13 cellular contexts compared by ENCODE assay signal in genomic region chr2:98280376-98281102, GRCh38.
DNase-seq lines count a peak whose midpoint lies in the region; ATAC-seq and TF ChIP-seq lines count a peak whose summit lies in the region.
"Had no signal": no experiment of that assay in that cellular context is flagged by ENCODE, and none has a peak within 500 bp of the region (broad histone marks: within the 10 kb centered on the region; RNA-seq: fewer than 3 reads in every experiment).

No MANE protein-coding gene starts in this region.

- H3K27ac ChIP-seq in neuronal stem cell (replicated peaks; ENCODE audit: low read length) = no peak overlapping the region
- H3K27ac ChIP-seq: parathyroid adenoma had no signal

- H3K4me2 ChIP-seq in neuronal stem cell (ENCODE audit: insufficient read depth, low read length, poor library complexity, severe bottlenecking) = no peak overlapping the region

- H2BK12ac ChIP-seq in neuronal stem cell (ENCODE audit: low read length) = no peak overlapping the region

- DNase-seq in LHCN-M2 (ENCODE audit: low read depth) (peak; percentile 24), foreskin fibroblast (peak; percentile 17 to 56), neuronal stem cell (ENCODE audit: low spot score) (no peak), NCI-H446 (lab: John Stamatoyannopoulos, UW) (no peak), NCI-H524 (lab: John Stamatoyannopoulos, UW) (no peak), NCI-H2029 (lab: John Stamatoyannopoulos, UW) (no peak), left cardiac atrium (no peak)
- DNase-seq: activated naive CD4-positive, alpha-beta T cell; CD4-positive, alpha-beta memory T cell; Karpas-422; NK-92 treated with Interleukin-12 subunit alpha and Interleukin-12 subunit beta, amount 100 ng/mL, for 24 hours had no signal

- H4K8ac ChIP-seq in neuronal stem cell (ENCODE audit: low read depth, low read length) = no peak overlapping the region

- H3K14ac ChIP-seq in neuronal stem cell (ENCODE audit: low read length) = no peak overlapping the region

- ATAC-seq in GM18511 (IDR thresholded peaks at IDR 0.05; ENCODE audit: unreplicated experiment) (peak; percentile 72), left cardiac atrium (no peak)

- H2BK5ac ChIP-seq in neuronal stem cell (ENCODE audit: low read length) = no peak overlapping the region

- no peak overlapping the region for H3K23ac ChIP-seq in neuronal stem cell (ENCODE audit: low read depth, low read length, poor library complexity)

- intact Hi-C loops in left cardiac atrium (cut with DNase I) = no loop called here

- H3K36me3 ChIP-seq in neuronal stem cell (replicated peaks in 1 of 2; ENCODE audit: control insufficient read depth in 2 of 2, insufficient read depth in 2 of 2, low read length in 2 of 2) = no peaks in the 10 kb centered on the region

- H2BK120ac ChIP-seq in neuronal stem cell (ENCODE audit: low read depth, low read length) = no peak overlapping the region

- no peak overlapping the region for H2BK15ac ChIP-seq in neuronal stem cell (ENCODE audit: low read length)

- no peak overlapping the region for H3K18ac ChIP-seq in neuronal stem cell (ENCODE audit: low read length)

- no CpG with 5 or more reads among the region's 18 CpGs for WGBS in neuronal stem cell (ENCODE audit: extremely low coverage in 2 of 2, insufficient read length in 2 of 2, insufficient replicate concordance in 1 of 2), 2 donors

- H3K9ac ChIP-seq in neuronal stem cell (ENCODE audit: low read depth, low read length, poor library complexity) = no peak overlapping the region
- H3K9ac ChIP-seq: parathyroid adenoma had no signal

- H2AK5ac ChIP-seq in neuronal stem cell (ENCODE audit: low read depth, low read length) = no peak overlapping the region

- no peak overlapping the region for H4K91ac ChIP-seq in neuronal stem cell (ENCODE audit: low read depth, low read length, poor library complexity)

- no peaks in the 10 kb centered on the region for H3K27me3 ChIP-seq in neuronal stem cell (ENCODE audit: control insufficient read depth in 3 of 3, insufficient read depth in 3 of 3, low read depth in 1 of 3, low read length in 3 of 3)

- no peak overlapping the region for H3K4me3 ChIP-seq in foreskin fibroblast (ENCODE audit: low read depth in 1 of 2, low read length in 2 of 2)
- no peak overlapping the region for H3K4me3 ChIP-seq in neuronal stem cell (ENCODE audit: low read length in 2 of 2)

- H2AFZ ChIP-seq in neuronal stem cell (ENCODE audit: low read length) = peak overlapping the region; percentile 46
- H2AFZ ChIP-seq: parathyroid adenoma had no signal

- H3K9me3 ChIP-seq in neuronal stem cell (replicated peaks in 1 of 2; ENCODE audit: control insufficient read depth in 2 of 2, insufficient read depth in 1 of 2, low read depth in 1 of 2, low read length in 2 of 2) = peaks cover 4 to 8% of the 10 kb centered on the region in 2 donors

- H3K4ac ChIP-seq in neuronal stem cell (ENCODE audit: low read length) = no peak overlapping the region

- no peak for TF ChIP-seq CTCF in foreskin fibroblast (IDR thresholded peaks at IDR 0.05; ENCODE audit: low read depth, low read length)

- H3K79me1 ChIP-seq in neuronal stem cell (ENCODE audit: low read depth, low read length) = no peaks in the 10 kb centered on the region

- H3K4me1 ChIP-seq in neuronal stem cell (ENCODE audit: control insufficient read depth in 2 of 2, insufficient read depth in 1 of 2, low read depth in 1 of 2, low read length in 2 of 2) = peaks cover 6 to 8% of the 10 kb centered on the region in 2 donors
- H3K4me1 ChIP-seq: parathyroid adenoma had no signal

Comparison
In these comparisons a context has a peak if more than half of its experiments do, and no peak if none do; other contexts are left out.
1. DNase-seq: peak in LHCN-M2 (single experiment) and foreskin fibroblast (2 of 2); none in neuronal stem cell (single experiment), NCI-H446 (0 of 2), NCI-H524 (0 of 2), NCI-H2029 (single experiment) and left cardiac atrium (single experiment).